8 cellular contexts compared by ENCODE assay signal in the genomic region with DNA sequence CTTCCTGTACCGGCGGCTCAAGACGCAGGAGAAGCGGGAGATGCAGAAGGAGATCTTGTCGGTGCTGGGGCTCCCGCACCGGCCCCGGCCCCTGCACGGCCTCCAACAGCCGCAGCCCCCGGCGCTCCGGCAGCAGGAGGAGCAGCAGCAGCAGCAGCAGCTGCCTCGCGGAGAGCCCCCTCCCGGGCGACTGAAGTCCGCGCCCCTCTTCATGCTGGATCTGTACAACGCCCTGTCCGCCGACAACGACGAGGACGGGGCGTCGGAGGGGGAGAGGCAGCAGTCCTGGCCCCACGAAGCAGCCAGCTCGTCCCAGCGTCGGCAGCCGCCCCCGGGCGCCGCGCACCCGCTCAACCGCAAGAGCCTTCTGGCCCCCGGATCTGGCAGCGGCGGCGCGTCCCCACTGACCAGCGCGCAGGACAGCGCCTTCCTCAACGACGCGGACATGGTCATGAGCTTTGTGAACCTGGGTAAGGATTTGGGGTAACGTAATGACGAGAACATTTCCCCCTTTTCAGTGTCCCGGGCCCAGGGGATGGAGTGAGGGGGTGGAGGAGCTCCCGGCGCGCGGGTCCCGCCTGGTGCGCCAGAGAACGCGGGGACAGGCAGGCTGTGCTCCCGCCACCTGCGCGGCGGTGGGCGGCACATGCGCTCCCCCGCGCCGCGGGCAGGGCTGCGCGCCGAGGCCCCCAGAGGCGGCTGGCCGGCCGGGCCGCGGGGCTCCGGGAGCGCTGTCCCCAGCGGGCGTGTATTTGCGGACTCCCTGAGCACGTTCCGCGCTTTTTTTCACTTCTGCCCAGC. TPM values are rescaled to one million over a fixed set of nuclear protein-coding genes. Genes with fewer than 3 reads are reported as not detected.
A peak's percentile ranks its signal among the peaks of the same experiment; 100 is the strongest.
DNase-seq lines count a peak whose midpoint lies in the region; ATAC-seq and TF ChIP-seq lines count a peak whose summit lies in the region.

No MANE protein-coding gene starts in this region.

- peak; percentile 2; the same call in 1 of the 2 replicates for ATAC-seq in IMR-90 (ENCODE audit: low read depth)
- no peak for ATAC-seq in GM21529 (IDR thresholded peaks at IDR 0.05; ENCODE audit: unreplicated experiment)

- no peak for TF ChIP-seq CTCF in IMR-90 (conservative IDR thresholded peaks at IDR 0.05; ENCODE audit: low read depth, low read length)
- no peak for TF ChIP-seq CTCF in cardiac fibroblast (IDR thresholded peaks at IDR 0.05; ENCODE audit: low read depth, low read length)

- H2BK15ac ChIP-seq in IMR-90 (ENCODE audit: low read depth, low read length) = no peak overlapping the region
- peak overlapping the region; percentile 68 for H2BK15ac ChIP-seq in mesenchymal stem cell (ENCODE audit: low read depth, poor library complexity, severe bottlenecking)

- dilution Hi-C loops in IMR-90 (cut with HindIII; ENCODE audit: low sequenced_read_pairs, unreplicated experiment) = no loop called here

- H3K9me3 ChIP-seq in IMR-90 (ENCODE audit: control insufficient read depth, insufficient read depth, low read length) (no peaks in the 10 kb centered on the region), mesenchymal stem cell (ENCODE audit: control insufficient read depth, low read length) (no peaks in the 10 kb centered on the region)

- H3K79me1 ChIP-seq in IMR-90 (ENCODE audit: low read depth in 1 of 2, low read length in 2 of 2) (no peaks in the 10 kb centered on the region), mesenchymal stem cell (replicated peaks; ENCODE audit: low read length, poor library complexity, severe bottlenecking) (no peaks in the 10 kb centered on the region)

- H3K9me1 ChIP-seq in IMR-90 (ENCODE audit: insufficient read depth, low read length) = peaks cover 4% of the 10 kb centered on the region

- in situ Hi-C loops in IMR-90 (cut with MboI; ENCODE audit: low sequenced_read_pairs) = loop anchor here (10.0 kb wide), 1 partner anchor 167 kb away; no protein-coding TSS in a partner anchor

- H3K9ac ChIP-seq in IMR-90 (ENCODE audit: low read depth, low read length) (peak overlapping the region; percentile 20; the same call in 1 of the 2 replicates), mesenchymal stem cell (ENCODE audit: low read length) (peak overlapping the region; percentile 68)

- H3K4me1 ChIP-seq in IMR-90 (ENCODE audit: control insufficient read depth, insufficient read depth, low read length) (peaks cover 5% of the 10 kb centered on the region), mesenchymal stem cell (ENCODE audit: control insufficient read depth, insufficient read depth, low read depth, low read length) (peaks cover 25% of the 10 kb centered on the region)

- H3K27me3 ChIP-seq in IMR-90 (ENCODE audit: control insufficient read depth, insufficient read depth, low read length) (peaks cover 45% of the 10 kb centered on the region), mesenchymal stem cell (ENCODE audit: control insufficient read depth in 1 of 2, insufficient read depth in 1 of 2, low read length in 2 of 2) (peaks cover 10 to 49% of the 10 kb centered on the region in 2 experiments)

- no peak overlapping the region for H2BK5ac ChIP-seq in IMR-90 (ENCODE audit: low read depth, low read length, poor library complexity, severe bottlenecking)
- H2BK5ac ChIP-seq in mesenchymal stem cell (ENCODE audit: low read depth, low read length, poor library complexity, severe bottlenecking) = no peak overlapping the region

- H3K23ac ChIP-seq in IMR-90 (ENCODE audit: low read depth, low read length) (0 out of 2 replicates have a peak overlapping the region, but pooled peaks have one; percentile 11), mesenchymal stem cell (ENCODE audit: low read length in 2 of 2) (peak overlapping the region in 1 of 2 experiments; percentile 94)

- H3K4me3 ChIP-seq in IMR-90 (ENCODE audit: insufficient read depth, low read depth, low read length) (peak overlapping the region; percentile 60), cardiac fibroblast (replicated peaks in 1 of 2; ENCODE audit: low read depth in 2 of 2, low read length in 2 of 2) (peak overlapping the region; percentile 66 to 67), mesenchymal stem cell (ENCODE audit: insufficient read depth in 1 of 2, low read depth in 1 of 2, low read length in 2 of 2) (peak overlapping the region; percentile 62 to 78)

- H4K5ac ChIP-seq in IMR-90 (ENCODE audit: low read depth, low read length) = no peak overlapping the region

- H4K8ac ChIP-seq in IMR-90 (ENCODE audit: low read depth in 2 of 2, low read length in 2 of 2) (no peak overlapping the region), mesenchymal stem cell (ENCODE audit: low read length) (no peak overlapping the region)

- H3K14ac ChIP-seq in IMR-90 (replicated peaks; ENCODE audit: low read depth, low read length) = no peak overlapping the region
- no peak overlapping the region for H3K14ac ChIP-seq in mesenchymal stem cell (ENCODE audit: low read length in 2 of 2)

- no peak overlapping the region for H2AK9ac ChIP-seq in IMR-90 (replicated peaks; ENCODE audit: low read depth, low read length, poor library complexity)

- H3K18ac ChIP-seq in IMR-90 (ENCODE audit: low read depth, low read length) = no peak overlapping the region
- peak overlapping the region in 1 of 2 experiments; percentile 61 for H3K18ac ChIP-seq in mesenchymal stem cell (ENCODE audit: low read depth in 1 of 2, low read length in 2 of 2)

- no peak overlapping the region for H2BK20ac ChIP-seq in IMR-90 (ENCODE audit: low read depth, low read length)

- H2BK12ac ChIP-seq in mesenchymal stem cell (ENCODE audit: low read length in 2 of 2) = peak overlapping the region in 1 of 2 experiments; percentile 47

- H3K4me2 ChIP-seq in IMR-90 (ENCODE audit: low read depth, low read length) (peak overlapping the region; percentile 98), mesenchymal stem cell (ENCODE audit: low read length, poor library complexity, severe bottlenecking) (peak overlapping the region; percentile 99)

- H3K27ac ChIP-seq in IMR-90 (ENCODE audit: insufficient read depth, low read length) = no peak overlapping the region; the same call in 1 of the 2 replicates
- no peak overlapping the region for H3K27ac ChIP-seq in mesenchymal stem cell (ENCODE audit: low read length, poor library complexity, severe bottlenecking)

- no peak for TF ChIP-seq POLR2A in IMR-90 (IDR thresholded peaks at IDR 0.05; ENCODE audit: low read depth, low read length)

- H3K4ac ChIP-seq in IMR-90 (ENCODE audit: low read depth, low read length) (no peak overlapping the region), mesenchymal stem cell (ENCODE audit: low read depth in 1 of 2, low read length in 2 of 2) (no peak overlapping the region)

- 0% methylated on average over 73 of the region's 86 CpGs; no CpG with 5 or more reads in 1 of the 2 experiments for WGBS in IMR-90 (ENCODE audit: extremely low coverage in 2 of 2, insufficient read length in 1 of 2), 2 experiments
- WGBS in mesenchymal stem cell = under 1% methylated on average over 73 of the region's 86 CpGs

- intact Hi-C loops in IMR-90 (cut with micrococcal nuclease) = no loop called here

- BruUV-seq in IMR-90 (replicated peaks; lab: Mats Ljungman, UMichigan) = no TSS peak

- CTCF ChIA-PET in IMR-90 (lab: Yijun Ruan, JAX) = no interaction called here

- no peak overlapping the region for H2AK5ac ChIP-seq in IMR-90 (ENCODE audit: low read depth, low read length)
- no peak overlapping the region for H2AK5ac ChIP-seq in mesenchymal stem cell (ENCODE audit: low read length, severe bottlenecking)

- H4K91ac ChIP-seq in IMR-90 (ENCODE audit: insufficient read depth, low read depth, low read length) (no peak overlapping the region), mesenchymal stem cell (ENCODE audit: low read length) (no peak overlapping the region)

- POLR2A ChIA-PET in IMR-90 (lab: Charles Lee; ENCODE audit: unreplicated experiment) = interaction anchor here (0.6 kb wide), 1 partner anchor 321 kb away, joined by 9 read pairs; no protein-coding TSS in a partner anchor

- peak; percentile 20 for DNase-seq in NCI-H2171 treated with DMSO at 0.1 percent for 48 hours (lab: John Stamatoyannopoulos, UW)
- no peak for DNase-seq in NCI-H2171 (lab: John Stamatoyannopoulos, UW)
- DNase-seq in IMR-90 = no peak
- peak; percentile 31 to 34 for DNase-seq in cardiac fibroblast (ENCODE audit: low read depth in 2 of 2)
- DNase-seq in mesenchymal stem cell = peak; percentile 36
- no peak for DNase-seq in superior temporal gyrus (ENCODE audit: extremely low spot score)
- no peak for DNase-seq in DMS79 treated with DMSO at 0.1 percent for 48 hours (lab: John Stamatoyannopoulos, UW)

- H3K36me3 ChIP-seq in IMR-90 (ENCODE audit: control insufficient read depth, insufficient read depth, low read length) (no peaks in the 10 kb centered on the region), mesenchymal stem cell (ENCODE audit: control insufficient read depth in 1 of 2, insufficient read depth in 2 of 2, low read depth in 1 of 2, low read length in 2 of 2) (no peaks in the 10 kb centered on the region)

- H2BK120ac ChIP-seq in IMR-90 (ENCODE audit: low read depth, low read length) (no peak overlapping the region), mesenchymal stem cell (ENCODE audit: low read depth, low read length) (no peak overlapping the region)

- H2AFZ ChIP-seq in IMR-90 (replicated peaks; ENCODE audit: low read length, poor library complexity) = peak overlapping the region; percentile 71
- peak overlapping the region; percentile 87 for H2AFZ ChIP-seq in mesenchymal stem cell (ENCODE audit: low read depth, low read length)

- no peaks in the 10 kb centered on the region for H4K20me1 ChIP-seq in IMR-90 (ENCODE audit: insufficient read depth, low read length)

- no peak overlapping the region for H3K56ac ChIP-seq in IMR-90 (ENCODE audit: extremely low read depth, insufficient read depth, low read length)

- TF ChIP-seq RAD21 in IMR-90 (IDR thresholded peaks at IDR 0.05; ENCODE audit: low read length) = no peak

TF ChIP-seq in IMR-90, 13 proteins besides CTCF, POLR2A, EP300 and RAD21 (continues in another document):
- TF ChIP-seq ELK1 (IDR thresholded peaks at IDR 0.05; ENCODE audit: borderline replicate concordance, low read depth, low read length) = no peak
- no peak for TF ChIP-seq RCOR1 (IDR thresholded peaks at IDR 0.05; ENCODE audit: insufficient replicate concordance, low read length)
- no peak for TF ChIP-seq FOS (IDR thresholded peaks at IDR 0.05; ENCODE audit: low read depth, low read length)

RNA-seq across cellular contexts. Expression of gene BMP6, which starts 1.5 kb away (rescaled TPM):
- 0.18 and 0.28 TPM in 2 replicates for total RNA-seq in IMR-90 (2012; rRNA removed)
- 0.19 TPM in 2 replicates for polyA plus RNA-seq in IMR-90 (2012; rRNA removed)
- polyA plus RNA-seq in IMR-90 (2012; cell fraction: cytosol; rRNA removed) = 0.14 and 0.20 TPM in 2 replicates
- 0.07 and 0.17 TPM in 2 replicates for polyA plus RNA-seq in IMR-90 (2012; cell fraction: nucleus; rRNA removed; ENCODE audit: low replicate concordance)
- polyA plus RNA-seq in mesenchymal stem cell (2013, experiment 1 of 2) = 0.46 TPM
- polyA plus RNA-seq in mesenchymal stem cell (2013, experiment 2 of 2) = 0.42 TPM

Comparison
In these comparisons a context has a peak if more than half of its experiments do, and no peak if none do; other contexts are left out.
1. DNase-seq: peak in NCI-H2171 treated with DMSO at 0.1 percent for 48 hours (single experiment), cardiac fibroblast (2 of 2) and mesenchymal stem cell (single experiment); none in NCI-H2171 (single experiment), IMR-90 (single experiment), superior temporal gyrus (single experiment) and DMS79 treated with DMSO at 0.1 percent for 48 hours (single experiment).
2. Peak in every context shown above with its lines, with median percentiles within 50 percentile points of each other: H3K4me3 ChIP-seq.